24 cellular contexts compared by ENCODE assay signal in genomic region chr3:98796334-98796733, GRCh38. TPM values are rescaled to one million over a fixed set of nuclear protein-coding genes. Genes with fewer than 3 reads are reported as not detected.
DNase-seq lines count a peak whose midpoint lies in the region; ATAC-seq, FAIRE-seq and TF ChIP-seq lines count a peak whose summit lies in the region.
"Had no signal": no experiment of that assay in that cellular context is flagged by ENCODE, and none has a peak within 500 bp of the region (broad histone marks: within the 10 kb centered on the region; RNA-seq: fewer than 3 reads in every experiment).

No MANE protein-coding gene starts in this region.

- no peaks in the 10 kb centered on the region for H3K9me3 ChIP-seq in keratinocyte (ENCODE audit: control insufficient read depth, low read depth, low read length)

- no peaks in the 10 kb centered on the region for H3K79me2 ChIP-seq in keratinocyte (ENCODE audit: control insufficient read depth, insufficient read depth, low read length)

- no peaks in the 10 kb centered on the region for H3K9me1 ChIP-seq in keratinocyte (ENCODE audit: control insufficient read depth, extremely low read depth, insufficient read depth, low read length)

- no peak overlapping the region for H3K9ac ChIP-seq in keratinocyte (ENCODE audit: control insufficient read depth, extremely low read depth, insufficient read depth, low read length)

- DNase-seq in NCI-H510A treated with DMSO at 0.1 percent for 48 hours (lab: John Stamatoyannopoulos, UW), result peak; percentile 18
- DNase-seq in NCI-H510A (lab: John Stamatoyannopoulos, UW), result no peak
- DNase-seq in NCI-H526 (lab: John Stamatoyannopoulos, UW), result peak; percentile 30 to 33
- DNase-seq in keratinocyte (ENCODE audit: low read depth, low spot score), result no peak
- no peak for DNase-seq in progenitor cell of endocrine pancreas (ENCODE audit: low spot score, unreplicated experiment)
- no peak for DNase-seq in SK-N-DZ (ENCODE audit: low spot score)
- DNase-seq: AML-193; C1 segment of cervical spinal cord; Calu3; CD8-positive, alpha-beta T cell; DMS79; KBM-7; MM.1S; NCI-H1048; NCI-H1417 treated with DMSO at 0.1 percent for 48 hours; NCI-H187 treated with DMSO at 0.1 percent for 48 hours; NCI-H524; Right ventricle myocardium superior had no signal

- H3K4me1 Mint-ChIP-seq in progenitor cell of endocrine pancreas (ENCODE audit: low read depth), result peaks cover 8% of the 10 kb centered on the region

- ATAC-seq in HG02885 (IDR thresholded peaks at IDR 0.05; ENCODE audit: poor library complexity, unreplicated experiment) (no peak), GM18498 (IDR thresholded peaks at IDR 0.05; ENCODE audit: unreplicated experiment) (no peak)
- ATAC-seq: CD8-positive, alpha-beta T cell had no signal

- H3K27me3 ChIP-seq in keratinocyte (ENCODE audit: control insufficient read depth, extremely low read depth, insufficient read depth, low read length), result no peaks in the 10 kb centered on the region

- dilution Hi-C loops in keratinocyte (cut with MboI; ENCODE audit: extremely low pct_ligation_motif_present, low sequenced_read_pairs), result loop anchor here (25.0 kb wide), 1 partner anchor 184 kb away; no protein-coding TSS in a partner anchor

- H3K4me2 ChIP-seq in keratinocyte (ENCODE audit: control insufficient read depth, extremely low read depth, insufficient read depth, low read depth, low read length), result no peak overlapping the region

- peaks cover 8% of the 10 kb centered on the region for H4K20me1 ChIP-seq in keratinocyte (ENCODE audit: control insufficient read depth, extremely low read depth, insufficient read depth, low read length)

- H3K27ac Mint-ChIP-seq in progenitor cell of endocrine pancreas, result peak overlapping the region; percentile 91
- H3K27ac Mint-ChIP-seq: CD8-positive, alpha-beta T cell had no signal

- TF ChIP-seq CTCF in keratinocyte (optimal IDR thresholded peaks at IDR 0.05 in 1 of 3, IDR thresholded peaks at IDR 0.05 in 1 of 3, conservative IDR thresholded peaks at IDR 0.05 in 1 of 3; ENCODE audit: extremely low read depth in 1 of 3, insufficient read depth in 2 of 3, low read length in 3 of 3), result no peak
- TF ChIP-seq CTCF in progenitor cell of endocrine pancreas (IDR thresholded peaks at IDR 0.05; ENCODE audit: unreplicated experiment), result no peak

- H3K4me3 ChIP-seq in keratinocyte (ENCODE audit: control insufficient read depth in 2 of 3, extremely low read depth in 1 of 3, insufficient read depth in 2 of 3, low read depth in 1 of 3, low read length in 3 of 3), result no peak overlapping the region
- H3K4me3 ChIP-seq: SK-N-MC had no signal

- H3K36me3 Mint-ChIP-seq in progenitor cell of endocrine pancreas (ENCODE audit: insufficient read depth), result peaks cover 22% of the 10 kb centered on the region
- H3K36me3 Mint-ChIP-seq: CD8-positive, alpha-beta T cell had no signal

- no peak overlapping the region for H3K27ac ChIP-seq in keratinocyte (ENCODE audit: control insufficient read depth, insufficient read depth, low read length)
- H3K27ac ChIP-seq: HL-60, SK-N-MC had no signal

- H3K4me1 ChIP-seq in keratinocyte (ENCODE audit: control insufficient read depth, extremely low read depth, insufficient read depth, low read length), result peaks cover 33% of the 10 kb centered on the region

- H3K27me3 Mint-ChIP-seq in progenitor cell of endocrine pancreas, result no peaks in the 10 kb centered on the region

- H2AFZ ChIP-seq in keratinocyte (ENCODE audit: control insufficient read depth, low read length), result no peak overlapping the region

- peaks cover 11 to 40% of the 10 kb centered on the region in 2 experiments for H3K36me3 ChIP-seq in keratinocyte (ENCODE audit: control insufficient read depth in 2 of 2, extremely low read depth in 1 of 2, insufficient read depth in 2 of 2, low read length in 2 of 2)

- FAIRE-seq in keratinocyte (lab: Jason Lieb, UNC), result peak; percentile 44
- FAIRE-seq: GM12891, GM18507 had no signal

- no peak overlapping the region for H3K4me3 Mint-ChIP-seq in progenitor cell of endocrine pancreas (ENCODE audit: low read depth)
- H3K4me3 Mint-ChIP-seq: CD8-positive, alpha-beta T cell had no signal

- H3K9me3 Mint-ChIP-seq in progenitor cell of endocrine pancreas (ENCODE audit: low read depth), result no peaks in the 10 kb centered on the region
- H3K9me3 Mint-ChIP-seq: CD8-positive, alpha-beta T cell had no signal

RNA-seq across cellular contexts. Expression of gene ST3GAL6, which starts 33.2 kb away (rescaled TPM):
- 1.8 to 5.3 TPM (median 4.0 TPM) in 3 replicates for polyA plus RNA-seq in keratinocyte
- polyA plus RNA-seq in keratinocyte (2011; ENCODE audit: low read depth), result 14.4 TPM
- 1.2 and 2.7 TPM in 2 replicates for polyA plus RNA-seq in keratinocyte (2011; cell fraction: cytosol; rRNA removed)
- 4.3 and 5.2 TPM in 2 replicates for polyA plus RNA-seq in keratinocyte (2011; cell fraction: nucleus; rRNA removed)
- 2.4 and 8.6 TPM in 2 replicates for polyA plus RNA-seq in keratinocyte (2012; ENCODE audit: low replicate concordance)
- polyA minus RNA-seq in keratinocyte, result 0.56 to 4.3 TPM (median 1.5 TPM) in 3 replicates
- 5.2 TPM for polyA minus RNA-seq in keratinocyte (2011; cell fraction: cytosol; rRNA and poly(A)+ RNA removed)
- polyA minus RNA-seq in keratinocyte (2011; cell fraction: nucleus; rRNA and poly(A)+ RNA removed), result 3.1 and 5.4 TPM in 2 replicates
- 46.8 and 49.2 TPM in 2 replicates for total RNA-seq in progenitor cell of endocrine pancreas
- polyA plus RNA-seq in SK-N-DZ (2014; cell fraction: cytosol; rRNA removed), result 39.2 and 43.0 TPM in 2 replicates
- polyA plus RNA-seq in SK-N-DZ (2014; cell fraction: nucleus; rRNA removed), result 52.6 and 56.4 TPM in 2 replicates
- total RNA-seq: CD8-positive, alpha-beta T cell had no signal

Comparison
In these comparisons a context has a peak if more than half of its experiments do, and no peak if none do; other contexts are left out.
1. DNase-seq: peak in NCI-H510A treated with DMSO at 0.1 percent for 48 hours (single experiment) and NCI-H526 (2 of 2); none in NCI-H510A (single experiment), keratinocyte (single experiment), progenitor cell of endocrine pancreas (single experiment) and SK-N-DZ (single experiment).